ENCODE assay signal across 15 cellular contexts in genomic region chr1:221716713-221717490, GRCh38. TPM values are rescaled to one million over a fixed set of nuclear protein-coding genes. Genes with fewer than 3 reads are reported as not detected.
A peak's percentile ranks its signal among the peaks of the same experiment; 100 is the strongest.
DNase-seq lines count a peak whose midpoint lies in the region; ATAC-seq and TF ChIP-seq lines count a peak whose summit lies in the region.
"Had no signal": no experiment of that assay in that cellular context is flagged by ENCODE, and none has a peak within 500 bp of the region (broad histone marks: within the 10 kb centered on the region; RNA-seq: fewer than 3 reads in every experiment).

No MANE protein-coding gene starts in this region.

- intact Hi-C loops in IMR-90 (cut with micrococcal nuclease): loop anchor here (5.0 kb wide), 4 partner anchors 175 to 840 kb away; partner anchors contain the start of gene HLX
- intact Hi-C loops in body of pancreas (cut with DNase I): no loop called here
- intact Hi-C loops in testis (cut with DNase I; ENCODE audit: low total_unique reads): no loop called here

- DNase-seq in IMR-90 (no peak), body of pancreas (no peak), testis (no peak)
- DNase-seq: DMS79; foreskin melanocyte; HCEC 1CT; left cardiac atrium; NCI-H2029 treated with DMSO at 0.1 percent for 48 hours; NK-92 treated with Interleukin-12 subunit alpha and Interleukin-12 subunit beta, amount 100 ng/mL, for 24 hours; stimulated activated CD4-positive, alpha-beta T cell treated with anti-CD3 and anti-CD28 coated beads, Interleukin-4, amount 100 ng/mL, for 1 hour; stimulated activated naive CD8-positive, alpha-beta T cell treated with anti-CD3 and anti-CD28 coated beads, Interleukin-15, Interleukin-2, amounts not matched to agents 100 U/mL and 50 U/mL, for 24 hours had no signal

- peak overlapping the region; percentile 77 for H4K5ac ChIP-seq in IMR-90 (ENCODE audit: low read depth, low read length)

- POLR2A ChIA-PET in IMR-90 (lab: Charles Lee; ENCODE audit: unreplicated experiment): interaction anchor here (0.7 kb wide), 1 partner anchor 18 kb away, joined by 3 read pairs; no protein-coding TSS in a partner anchor

- peaks cover 78% of the 10 kb centered on the region for H3K4me1 Mint-ChIP-seq in stimulated activated memory B cell treated with anti-CD40 and anti-IgM and Interleukin-4, amounts not matched to agents 10 μg/mL and 1 μg/mL and 100 μg/mL, for 72 hours

- no peak for ATAC-seq in IMR-90 (ENCODE audit: low read depth)
- peak; percentile 34 for ATAC-seq in body of pancreas
- ATAC-seq in stimulated activated memory B cell treated with anti-CD40 and anti-IgM and Interleukin-4, amounts not matched to agents 10 μg/mL and 1 μg/mL and 100 μg/mL, for 72 hours: no peak
- ATAC-seq in HG02870 (IDR thresholded peaks at IDR 0.05; ENCODE audit: unreplicated experiment): no peak
- ATAC-seq in HG02852 (IDR thresholded peaks at IDR 0.05; ENCODE audit: unreplicated experiment): no peak
- ATAC-seq: left cardiac atrium; stimulated activated naive CD8-positive, alpha-beta T cell treated with anti-CD3 and anti-CD28 coated beads, Interleukin-15, Interleukin-2, amounts not matched to agents 100 U/mL and 50 U/mL, for 24 hours had no signal

- CTCF ChIA-PET in IMR-90 (lab: Yijun Ruan, JAX): no interaction called here

- dilution Hi-C loops in IMR-90 (cut with HindIII; ENCODE audit: low sequenced_read_pairs, unreplicated experiment): no loop called here

- no peak overlapping the region for H3K4me3 Mint-ChIP-seq in stimulated activated memory B cell treated with anti-CD40 and anti-IgM and Interleukin-4, amounts not matched to agents 10 μg/mL and 1 μg/mL and 100 μg/mL, for 72 hours

- H4K8ac ChIP-seq in IMR-90 (ENCODE audit: low read depth in 2 of 2, low read length in 2 of 2): peak overlapping the region; percentile 61 to 68

- H2BK20ac ChIP-seq in IMR-90 (ENCODE audit: low read depth, low read length): peak overlapping the region; percentile 90

- H3K9me3 ChIP-seq in IMR-90 (ENCODE audit: control insufficient read depth, insufficient read depth, low read length): no peaks in the 10 kb centered on the region
- H3K9me3 ChIP-seq in body of pancreas: no peaks in the 10 kb centered on the region
- H3K9me3 ChIP-seq in liver (ENCODE audit: control insufficient read depth in 4 of 4, low read length in 3 of 4): no peaks in the 10 kb centered on the region
- no peaks in the 10 kb centered on the region for H3K9me3 ChIP-seq in testis

- H3K4ac ChIP-seq in IMR-90 (ENCODE audit: low read depth, low read length): peak overlapping the region; percentile 94

- TF ChIP-seq RAD21 in IMR-90 (IDR thresholded peaks at IDR 0.05; ENCODE audit: low read length): no peak
- peak in 1 of 2 donors; percentile 30 for TF ChIP-seq RAD21 in liver (IDR thresholded peaks at IDR 0.05)

- peak overlapping the region; percentile 94 for H2BK120ac ChIP-seq in IMR-90 (ENCODE audit: low read depth, low read length)

- H3K36me3 ChIP-seq in IMR-90 (ENCODE audit: control insufficient read depth, insufficient read depth, low read length): peaks cover 22% of the 10 kb centered on the region
- H3K36me3 ChIP-seq in body of pancreas (replicated peaks in 1 of 2; ENCODE audit: insufficient read depth in 1 of 2, low read depth in 2 of 2): no peaks in the 10 kb centered on the region
- H3K36me3 ChIP-seq in liver (ENCODE audit: control insufficient read depth in 4 of 4, insufficient read depth in 3 of 4, low read depth in 1 of 4, low read length in 3 of 4): peaks cover 0 to 4% (median 0%) of the 10 kb centered on the region in 4 donors
- no peaks in the 10 kb centered on the region for H3K36me3 ChIP-seq in testis (ENCODE audit: low read depth, missing control alignments)

- H3K9ac ChIP-seq in IMR-90 (ENCODE audit: low read depth, low read length) (no peak overlapping the region), liver (ENCODE audit: low read depth in 1 of 2, low read length in 2 of 2) (peak overlapping the region; percentile 6 to 56)

- H3K4me3 ChIP-seq in IMR-90 (ENCODE audit: insufficient read depth, low read depth, low read length) (no peak overlapping the region), body of pancreas (no peak overlapping the region), liver (ENCODE audit: low read depth in 1 of 3, low read length in 3 of 3) (no peak overlapping the region), testis (no peak overlapping the region)

- H3K9me1 ChIP-seq in IMR-90 (ENCODE audit: insufficient read depth, low read length): peaks cover 37% of the 10 kb centered on the region

- BruUV-seq in IMR-90 (replicated peaks; lab: Mats Ljungman, UMichigan): no TSS peak

- WGBS in IMR-90 (ENCODE audit: extremely low coverage in 2 of 2, insufficient read length in 1 of 2), 2 experiments: 93% methylated on average over 3 of the region's 7 CpGs; no CpG with 5 or more reads in 1 of the 2 experiments
- 27 to 42% methylated on average over 7 of the region's 7 CpGs for WGBS in body of pancreas, 2 donors
- WGBS in liver: 44% methylated on average over 7 of the region's 7 CpGs
- WGBS in testis, 2 donors: 71 to 77% methylated on average over 7 of the region's 7 CpGs

- H4K20me1 ChIP-seq in IMR-90 (ENCODE audit: insufficient read depth, low read length): peaks cover 16% of the 10 kb centered on the region

- in situ Hi-C loops in IMR-90 (cut with MboI; ENCODE audit: low sequenced_read_pairs): no loop called here

- H3K56ac ChIP-seq in IMR-90 (ENCODE audit: extremely low read depth, insufficient read depth, low read length): no peak overlapping the region

- TF ChIP-seq CTCF in IMR-90 (conservative IDR thresholded peaks at IDR 0.05; ENCODE audit: low read depth, low read length) (no peak), body of pancreas (IDR thresholded peaks at IDR 0.05) (no peak), liver (IDR thresholded peaks at IDR 0.05; ENCODE audit: low read depth, low read length, missing input control) (no peak), testis (IDR thresholded peaks at IDR 0.05) (no peak)

- H2BK15ac ChIP-seq in IMR-90 (ENCODE audit: low read depth, low read length): peak overlapping the region; percentile 84

- peak overlapping the region; percentile 98 for H2BK5ac ChIP-seq in IMR-90 (ENCODE audit: low read depth, low read length, poor library complexity, severe bottlenecking)

- peak overlapping the region; percentile 21 for H2AK9ac ChIP-seq in IMR-90 (replicated peaks; ENCODE audit: low read depth, low read length, poor library complexity)

- H3K79me1 ChIP-seq in IMR-90 (ENCODE audit: low read depth in 1 of 2, low read length in 2 of 2): peaks cover 28 to 71% of the 10 kb centered on the region in 2 experiments

- no peak overlapping the region for H2AFZ ChIP-seq in IMR-90 (replicated peaks; ENCODE audit: low read length, poor library complexity)

- H3K4me1 ChIP-seq in IMR-90 (ENCODE audit: control insufficient read depth, insufficient read depth, low read length): peaks cover 55% of the 10 kb centered on the region
- H3K4me1 ChIP-seq in body of pancreas: peaks cover 69% of the 10 kb centered on the region
- H3K4me1 ChIP-seq in liver (ENCODE audit: control insufficient read depth in 4 of 4, insufficient read depth in 4 of 4, low read length in 3 of 4): peaks cover 17 to 81% (median 57%) of the 10 kb centered on the region in 4 donors
- no peaks in the 10 kb centered on the region for H3K4me1 ChIP-seq in testis

- peak overlapping the region; percentile 83 for H3K27ac Mint-ChIP-seq in stimulated activated memory B cell treated with anti-CD40 and anti-IgM and Interleukin-4, amounts not matched to agents 10 μg/mL and 1 μg/mL and 100 μg/mL, for 72 hours

- peak overlapping the region; percentile 77; the same call in 1 of the 2 replicates for H2AK5ac ChIP-seq in IMR-90 (ENCODE audit: low read depth, low read length)

- peaks cover 5% of the 10 kb centered on the region for H3K9me3 Mint-ChIP-seq in stimulated activated memory B cell treated with anti-CD40 and anti-IgM and Interleukin-4, amounts not matched to agents 10 μg/mL and 1 μg/mL and 100 μg/mL, for 72 hours

- H3K27me3 Mint-ChIP-seq in stimulated activated memory B cell treated with anti-CD40 and anti-IgM and Interleukin-4, amounts not matched to agents 10 μg/mL and 1 μg/mL and 100 μg/mL, for 72 hours: no peaks in the 10 kb centered on the region

- peak overlapping the region; percentile 66; the same call in 1 of the 2 replicates for H3K23ac ChIP-seq in IMR-90 (ENCODE audit: low read depth, low read length)

- H3K36me3 Mint-ChIP-seq in stimulated activated memory B cell treated with anti-CD40 and anti-IgM and Interleukin-4, amounts not matched to agents 10 μg/mL and 1 μg/mL and 100 μg/mL, for 72 hours: peaks cover 70% of the 10 kb centered on the region

- H3K27me3 ChIP-seq in IMR-90 (ENCODE audit: control insufficient read depth, insufficient read depth, low read length) (no peaks in the 10 kb centered on the region), body of pancreas (no peaks in the 10 kb centered on the region), liver (ENCODE audit: control insufficient read depth in 4 of 4, insufficient read depth in 4 of 4, low read length in 3 of 4) (no peaks in the 10 kb centered on the region), testis (no peaks in the 10 kb centered on the region)

- H3K4me2 ChIP-seq in IMR-90 (ENCODE audit: low read depth, low read length): peak overlapping the region; percentile 29

- H3K27ac ChIP-seq in IMR-90 (ENCODE audit: insufficient read depth, low read length) (peak overlapping the region; percentile 97), body of pancreas (peak overlapping the region in 3 of 4 donors; percentile 68 to 77 (median 77)), liver (ENCODE audit: low read depth in 1 of 2, low read length in 2 of 2) (peak overlapping the region; percentile 78 to 82), testis (no peak overlapping the region)

- peak overlapping the region; percentile 88 for H3K18ac ChIP-seq in IMR-90 (ENCODE audit: low read depth, low read length)

- H4K91ac ChIP-seq in IMR-90 (ENCODE audit: insufficient read depth, low read depth, low read length): peak overlapping the region; percentile 75

- H3K14ac ChIP-seq in IMR-90 (replicated peaks; ENCODE audit: low read depth, low read length): peak overlapping the region; percentile 90

- TF ChIP-seq POLR2A in IMR-90 (IDR thresholded peaks at IDR 0.05; ENCODE audit: low read depth, low read length) (no peak), body of pancreas (IDR thresholded peaks at IDR 0.05) (no peak), testis (IDR thresholded peaks at IDR 0.05) (no peak)

TF ChIP-seq in liver, 16 proteins besides CTCF, POLR2A, EP300 and RAD21 (continues in another document):
- TF ChIP-seq YY1 (IDR thresholded peaks at IDR 0.05): no peak
- TF ChIP-seq EGR1 (IDR thresholded peaks at IDR 0.05; ENCODE audit: low read depth in 2 of 2): no peak

RNA-seq across cellular contexts. Expression of gene DUSP10, which starts 25.0 kb away (rescaled TPM):
- 59.1 and 71.4 TPM in 2 replicates for total RNA-seq in IMR-90 (2012; rRNA removed)
- polyA plus RNA-seq in IMR-90 (2012; rRNA removed): 41.7 and 44.8 TPM in 2 replicates
- polyA plus RNA-seq in IMR-90 (2012; cell fraction: cytosol; rRNA removed): 23.4 and 35.1 TPM in 2 replicates
- 32.9 and 43.8 TPM in 2 replicates for polyA plus RNA-seq in IMR-90 (2012; cell fraction: nucleus; rRNA removed; ENCODE audit: low replicate concordance)
- total RNA-seq in body of pancreas: 10 to 100 TPM in 1 of 2 donors, 1 to 10 TPM in 1; 5.4 to 12.2 TPM
- total RNA-seq in liver: 10 to 100 TPM in 1 of 2 donors, 1 to 10 TPM in 1; 6.7 to 15.4 TPM
- polyA plus RNA-seq in liver: 10 to 100 TPM in 1 of 2 donors, 1 to 10 TPM in 1; 8.0 to 13.4 TPM
- total RNA-seq in testis: 10 to 100 TPM; 12.3 to 14.6 TPM
- 17.4 TPM for polyA plus RNA-seq in testis (ENCODE audit: insufficient read depth, low read depth, low replicate concordance)

Comparison
In these comparisons a context has a peak if more than half of its experiments do, and no peak if none do; other contexts are left out.
1. H3K27ac ChIP-seq: peak in IMR-90 (single experiment), body of pancreas (3 of 4) and liver (2 of 2); none in testis (0 of 2).